12 cellular contexts compared by ENCODE assay signal in the genomic region with DNA sequence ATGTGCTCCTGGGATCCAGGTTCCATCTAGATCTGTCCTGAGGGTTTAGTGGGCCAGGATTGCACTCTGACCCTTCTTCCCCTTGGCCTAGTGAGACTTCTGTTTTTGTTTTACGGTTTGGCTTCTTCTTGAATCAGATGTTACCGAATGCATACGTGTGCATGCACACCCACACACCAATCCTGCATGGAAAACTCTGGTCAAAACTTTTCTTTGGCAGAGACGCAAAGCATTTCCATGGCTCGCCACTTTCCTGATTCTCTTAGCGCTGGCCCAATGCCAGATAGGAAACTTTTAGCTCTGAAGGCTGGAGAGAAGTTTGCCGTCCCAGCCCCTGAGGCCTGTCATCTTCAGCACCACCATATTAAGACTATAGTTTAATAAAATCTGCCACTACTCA.
DNase-seq lines count a peak whose midpoint lies in the region; ATAC-seq and TF ChIP-seq lines count a peak whose summit lies in the region.
"Had no signal": no experiment of that assay in that cellular context is flagged by ENCODE, and none has a peak within 500 bp of the region (broad histone marks: within the 10 kb centered on the region; RNA-seq: fewer than 3 reads in every experiment).

No MANE protein-coding gene starts in this region.

- H3K4me3 ChIP-seq in fibroblast of mammary gland (ENCODE audit: control insufficient read depth, low read depth, low read length) (no peak overlapping the region), upper lobe of right lung (no peak overlapping the region)

- no peaks in the 10 kb centered on the region for H3K9me3 ChIP-seq in upper lobe of right lung

- H3K27me3 Mint-ChIP-seq in neural crest cell (ENCODE audit: low read depth) = peaks cover 17% of the 10 kb centered on the region

- peak overlapping the region; percentile 28 for H3K27ac ChIP-seq in upper lobe of right lung
- H3K27ac ChIP-seq: 22Rv1 had no signal

- no peak for ATAC-seq in upper lobe of right lung
- ATAC-seq: stimulated activated naive B cell treated with anti-CD40 and anti-IgM and Interleukin-4, amounts not matched to agents 10 μg/mL and 1 μg/mL and 100 μg/mL, for 72 hours had no signal

- peaks cover 28% of the 10 kb centered on the region for H3K4me1 Mint-ChIP-seq in neural crest cell

- H3K4me3 Mint-ChIP-seq in neural crest cell = no peak overlapping the region
- H3K4me3 Mint-ChIP-seq: stimulated activated naive B cell treated with anti-CD40 and anti-IgM and Interleukin-4, amounts not matched to agents 10 μg/mL and 1 μg/mL and 100 μg/mL, for 72 hours had no signal

- peak; percentile 50 for DNase-seq in DMS 273 (lab: John Stamatoyannopoulos, UW; ENCODE audit: unreplicated experiment)
- DNase-seq in DMS 273 treated with DMSO at 0.1 percent for 48 hours (lab: John Stamatoyannopoulos, UW) = no peak
- DNase-seq in fibroblast of mammary gland (ENCODE audit: low read depth) = peak; percentile 94
- DNase-seq in neural crest cell (ENCODE audit: low read depth, low spot score) = no peak
- no peak for DNase-seq in upper lobe of right lung
- DNase-seq in stimulated activated naive CD4-positive, alpha-beta T cell (lab: John Stamatoyannopoulos, UW) = no peak
- DNase-seq in NCI-H1694 (lab: John Stamatoyannopoulos, UW) = no peak
- DNase-seq in ACHN = no peak
- DNase-seq: activated T-cell treated with anti-CD3 and anti-CD28 coated beads for 4 hours; NCI-H1092 treated with DMSO at 0.1 percent for 48 hours; stimulated activated naive B cell treated with anti-CD40 and anti-IgM and Interleukin-4, amounts not matched to agents 10 μg/mL and 1 μg/mL and 100 μg/mL, for 72 hours had no signal

- no peaks in the 10 kb centered on the region for H3K36me3 ChIP-seq in upper lobe of right lung

- H3K9me3 Mint-ChIP-seq in neural crest cell = no peaks in the 10 kb centered on the region
- H3K9me3 Mint-ChIP-seq: stimulated activated naive B cell treated with anti-CD40 and anti-IgM and Interleukin-4, amounts not matched to agents 10 μg/mL and 1 μg/mL and 100 μg/mL, for 72 hours had no signal

- H3K4me1 ChIP-seq in upper lobe of right lung = peaks cover 81% of the 10 kb centered on the region

- TF ChIP-seq CTCF in fibroblast of mammary gland (conservative IDR thresholded peaks at IDR 0.05; ENCODE audit: control insufficient read depth, insufficient read depth, low read depth, low read length) = no peak
- TF ChIP-seq CTCF in neural crest cell (conservative IDR thresholded peaks at IDR 0.05) = no peak
- no peak for TF ChIP-seq CTCF in upper lobe of right lung (IDR thresholded peaks at IDR 0.05)

- H3K36me3 Mint-ChIP-seq in neural crest cell (ENCODE audit: low read depth) = no peaks in the 10 kb centered on the region
- H3K36me3 Mint-ChIP-seq: stimulated activated naive B cell treated with anti-CD40 and anti-IgM and Interleukin-4, amounts not matched to agents 10 μg/mL and 1 μg/mL and 100 μg/mL, for 72 hours had no signal

- in situ Hi-C loops in ACHN (cut with HindIII; ENCODE audit: low pct_ligation_motif_present, low pct_unique_long_range_greater_than_20kb, low sequenced_read_pairs) = no loop called here

- H3K27ac Mint-ChIP-seq in neural crest cell (ENCODE audit: unreplicated experiment) = peak overlapping the region; percentile 7
- H3K27ac Mint-ChIP-seq: stimulated activated naive B cell treated with anti-CD40 and anti-IgM and Interleukin-4, amounts not matched to agents 10 μg/mL and 1 μg/mL and 100 μg/mL, for 72 hours had no signal

- no peaks in the 10 kb centered on the region for H3K27me3 ChIP-seq in upper lobe of right lung

- intact Hi-C loops in upper lobe of right lung (cut with DNase I) = no loop called here

Comparison
In these comparisons a context has a peak if more than half of its experiments do, and no peak if none do; other contexts are left out.
1. DNase-seq: peak in DMS 273 (single experiment) and fibroblast of mammary gland (single experiment); none in DMS 273 treated with DMSO at 0.1 percent for 48 hours (single experiment), neural crest cell (single experiment), upper lobe of right lung (single experiment), stimulated activated naive CD4-positive, alpha-beta T cell (0 of 6), NCI-H1694 (single experiment) and ACHN (single experiment).